In genomic region chr16:49261930-49262329, GRCh38 we compare ENCODE assay signal across 3 cellular contexts.
TF ChIP-seq lines count a peak whose summit lies in the region.

No MANE protein-coding gene starts in this region.

TF ChIP-seq in HepG2, 621 proteins besides CTCF, POLR2A, EP300 and RAD21:
- TF ChIP-seq PHB2 (IDR thresholded peaks at IDR 0.05; ENCODE audit: partially characterized antibody), result peak; percentile 90
- TF ChIP-seq FOXP1 (IDR thresholded peaks at IDR 0.05), result peak; percentile 70
- TF ChIP-seq FOXP1 (CRISPR knock-in tag; IDR thresholded peaks at IDR 0.05), result no peak
- TF ChIP-seq SMARCE1 (IDR thresholded peaks at IDR 0.05; ENCODE audit: borderline replicate concordance), result no peak
- TF ChIP-seq TRIM24 (CRISPR knock-in tag; IDR thresholded peaks at IDR 0.05), result no peak
- TF ChIP-seq ZFP37 (CRISPR knock-in tag; IDR thresholded peaks at IDR 0.05; ENCODE audit: borderline replicate concordance), result no peak
- TF ChIP-seq FOXK2 (IDR thresholded peaks at IDR 0.05), result 0 out of 2 replicates have a peak, but pooled peaks have one; percentile 6
- peak; percentile 62; the same call in 1 of the 2 replicates for TF ChIP-seq MNT (IDR thresholded peaks at IDR 0.05)
- TF ChIP-seq IKZF1 (IDR thresholded peaks at IDR 0.05), result peak; percentile 77; the same call in 1 of the 2 replicates
- TF ChIP-seq NBN (conservative IDR thresholded peaks at IDR 0.05), result peak; percentile 64; the same call in 1 of the 2 replicates
- TF ChIP-seq RAD51 (IDR thresholded peaks at IDR 0.05; ENCODE audit: borderline replicate concordance), result 0 out of 2 replicates have a peak, but pooled peaks have one; percentile 15

TF ChIP-seq in HEK293, 187 proteins besides CTCF, POLR2A, EP300 and RAD21:
- TF ChIP-seq ZNF670 (tag by site-specific recombination; IDR thresholded peaks at IDR 0.05; ENCODE audit: low read depth) (no peak), ZSCAN4 (tag by site-specific recombination; IDR thresholded peaks at IDR 0.05) (peak; percentile 71), WT1 (tag by site-specific recombination; IDR thresholded peaks at IDR 0.05) (no peak), TRIM28 (IDR thresholded peaks at IDR 0.05; ENCODE audit: borderline replicate concordance, low read length) (no peak), SP3 (tag by site-specific recombination; IDR thresholded peaks at IDR 0.05) (no peak), ZNF335 (tag by site-specific recombination; conservative IDR thresholded peaks at IDR 0.05) (no peak), ZBTB21 (tag by site-specific recombination; IDR thresholded peaks at IDR 0.05) (no peak)
- TF ChIP-seq, protein P1, sequence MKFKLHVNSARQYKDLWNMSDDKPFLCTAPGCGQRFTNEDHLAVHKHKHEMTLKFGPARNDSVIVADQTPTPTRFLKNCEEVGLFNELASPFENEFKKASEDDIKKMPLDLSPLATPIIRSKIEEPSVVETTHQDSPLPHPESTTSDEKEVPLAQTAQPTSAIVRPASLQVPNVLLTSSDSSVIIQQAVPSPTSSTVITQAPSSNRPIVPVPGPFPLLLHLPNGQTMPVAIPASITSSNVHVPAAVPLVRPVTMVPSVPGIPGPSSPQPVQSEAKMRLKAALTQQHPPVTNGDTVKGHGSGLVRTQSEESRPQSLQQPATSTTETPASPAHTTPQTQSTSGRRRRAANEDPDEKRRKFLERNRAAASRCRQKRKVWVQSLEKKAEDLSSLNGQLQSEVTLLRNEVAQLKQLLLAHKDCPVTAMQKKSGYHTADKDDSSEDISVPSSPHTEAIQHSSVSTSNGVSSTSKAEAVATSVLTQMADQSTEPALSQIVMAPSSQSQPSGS (tag by site-specific recombination; IDR thresholded peaks at IDR 0.05; ENCODE audit: low read depth), result no peak

TF ChIP-seq in GM12878, 131 proteins besides CTCF, POLR2A, EP300 and RAD21:
- TF ChIP-seq, protein P2, sequence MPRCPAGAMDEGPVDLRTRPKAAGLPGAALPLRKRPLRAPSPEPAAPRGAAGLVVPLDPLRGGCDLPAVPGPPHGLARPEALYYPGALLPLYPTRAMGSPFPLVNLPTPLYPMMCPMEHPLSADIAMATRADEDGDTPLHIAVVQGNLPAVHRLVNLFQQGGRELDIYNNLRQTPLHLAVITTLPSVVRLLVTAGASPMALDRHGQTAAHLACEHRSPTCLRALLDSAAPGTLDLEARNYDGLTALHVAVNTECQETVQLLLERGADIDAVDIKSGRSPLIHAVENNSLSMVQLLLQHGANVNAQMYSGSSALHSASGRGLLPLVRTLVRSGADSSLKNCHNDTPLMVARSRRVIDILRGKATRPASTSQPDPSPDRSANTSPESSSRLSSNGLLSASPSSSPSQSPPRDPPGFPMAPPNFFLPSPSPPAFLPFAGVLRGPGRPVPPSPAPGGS (IDR thresholded peaks at IDR 0.05; ENCODE audit: borderline replicate concordance, insufficient read depth, low read depth, low read length, poor library complexity, severe bottlenecking), result peak; percentile 60
- no peak for TF ChIP-seq HDGF (IDR thresholded peaks at IDR 0.05)
